ENCODE assay signal across 12 cellular contexts in the genomic region with DNA sequence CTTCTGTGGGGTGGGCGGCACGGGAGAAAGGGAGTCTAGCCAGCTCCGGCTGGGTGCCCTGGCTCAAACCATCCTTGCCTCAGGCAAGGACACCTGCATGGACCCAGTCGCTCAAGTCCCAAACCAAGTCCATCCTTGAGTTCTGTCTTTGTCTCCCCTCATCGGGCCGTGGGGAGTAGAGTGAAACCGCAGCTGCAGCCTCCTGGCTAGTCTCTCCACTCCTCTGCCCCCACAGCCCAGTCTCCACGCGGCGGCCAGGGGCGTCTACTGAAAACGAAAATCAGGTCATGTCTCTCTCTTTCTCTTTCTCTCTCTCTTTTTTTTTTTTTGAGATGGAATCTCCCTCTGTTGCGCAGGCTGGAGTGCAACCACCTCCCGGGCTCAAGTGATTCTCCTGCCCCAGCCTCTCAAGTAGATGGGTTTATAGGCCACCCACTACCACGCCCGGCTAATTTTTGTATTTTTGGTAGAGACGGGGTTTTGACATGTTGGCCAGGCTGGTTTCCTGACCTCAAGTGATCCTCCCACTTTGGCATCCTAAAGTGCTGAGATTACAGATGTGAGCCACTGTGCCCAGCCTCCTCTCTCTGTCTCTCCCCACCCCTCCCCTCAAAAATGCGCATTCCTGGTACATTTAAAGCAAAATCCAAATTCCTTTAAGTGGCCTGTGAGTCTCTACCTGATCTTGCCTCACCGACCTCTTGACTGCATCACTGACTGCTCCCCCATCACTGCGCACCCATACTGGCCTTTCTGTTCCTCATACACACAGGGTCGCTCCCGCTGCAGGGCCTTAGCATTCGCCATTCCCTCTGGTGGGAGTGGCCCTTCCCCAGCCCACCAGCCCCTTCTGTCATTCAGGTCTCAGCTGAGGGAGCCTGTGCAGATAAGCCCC. TPM values are rescaled to one million over a fixed set of nuclear protein-coding genes. Genes with fewer than 3 reads are reported as not detected.
DNase-seq lines count a peak whose midpoint lies in the region; ATAC-seq, FAIRE-seq and TF ChIP-seq lines count a peak whose summit lies in the region.
"Had no signal": no experiment of that assay in that cellular context is flagged by ENCODE, and none has a peak within 500 bp of the region (broad histone marks: within the 10 kb centered on the region; RNA-seq: fewer than 3 reads in every experiment).

No MANE protein-coding gene starts in this region.

- H3K4me3 ChIP-seq in astrocyte (ENCODE audit: insufficient read depth, low read depth, low read length), result no peak overlapping the region
- H3K4me3 ChIP-seq: pancreas, thoracic aorta had no signal

- DNase-seq in activated T-cell treated with anti-CD3 and anti-CD28 coated beads, Interleukin-2, amount 50 U/mL, for 24 hours, result no peak
- no peak for DNase-seq in activated T-cell treated with anti-CD3 and anti-CD28 coated beads, Interleukin-2, amount 50 U/mL, for 48 hours
- DNase-seq in astrocyte (ENCODE audit: low read depth) (no peak), HuH-7.5 (ENCODE audit: low spot score) (no peak), HK-2 (ENCODE audit: unreplicated experiment) (no peak)
- DNase-seq: pancreas had no signal

- H3K27me3 Mint-ChIP-seq in activated T-cell treated with anti-CD3 and anti-CD28 coated beads, Interleukin-2, amount 50 U/mL, for 24 hours, result no peaks in the 10 kb centered on the region
- peaks cover 7% of the 10 kb centered on the region for H3K27me3 Mint-ChIP-seq in astrocyte (ENCODE audit: low read depth, unreplicated experiment)
- H3K27me3 Mint-ChIP-seq in stimulated activated naive CD8-positive, alpha-beta T cell treated with anti-CD3 and anti-CD28 coated beads, Interleukin-15, Interleukin-2, amounts not matched to agents 100 ng/mL and 50 ng/mL, for 24 hours, result no peaks in the 10 kb centered on the region

- no peak overlapping the region for H3K9ac ChIP-seq in astrocyte (ENCODE audit: low read length)

- H3K36me3 ChIP-seq in astrocyte (ENCODE audit: insufficient read depth, low read length), result no peaks in the 10 kb centered on the region
- H3K36me3 ChIP-seq: pancreas, thoracic aorta had no signal

- peaks cover 56% of the 10 kb centered on the region for H3K4me1 Mint-ChIP-seq in activated T-cell treated with anti-CD3 and anti-CD28 coated beads, Interleukin-2, amount 50 U/mL, for 24 hours (ENCODE audit: low read depth)
- peaks cover 30% of the 10 kb centered on the region for H3K4me1 Mint-ChIP-seq in astrocyte (ENCODE audit: low read depth, unreplicated experiment)
- peaks cover 59% of the 10 kb centered on the region for H3K4me1 Mint-ChIP-seq in stimulated activated naive CD8-positive, alpha-beta T cell treated with anti-CD3 and anti-CD28 coated beads, Interleukin-15, Interleukin-2, amounts not matched to agents 100 ng/mL and 50 ng/mL, for 24 hours (ENCODE audit: low read depth)

- H3K9me3 ChIP-seq in astrocyte (ENCODE audit: insufficient read depth, low read depth, low read length), result no peaks in the 10 kb centered on the region
- H3K9me3 ChIP-seq: pancreas, thoracic aorta had no signal

- no peaks in the 10 kb centered on the region for H4K20me1 ChIP-seq in astrocyte (ENCODE audit: insufficient read depth, low read length)

- peak overlapping the region; percentile 90 for H3K4me2 ChIP-seq in astrocyte (ENCODE audit: low read length)

- TF ChIP-seq CTCF in astrocyte (IDR thresholded peaks at IDR 0.05; ENCODE audit: insufficient read depth, low read depth, low read length), result no peak

- peak overlapping the region; percentile 65 for H3K27ac Mint-ChIP-seq in activated T-cell treated with anti-CD3 and anti-CD28 coated beads, Interleukin-2, amount 50 U/mL, for 24 hours
- peak overlapping the region; percentile 70 for H3K27ac Mint-ChIP-seq in astrocyte (ENCODE audit: unreplicated experiment)
- peak overlapping the region; percentile 75 for H3K27ac Mint-ChIP-seq in stimulated activated naive CD8-positive, alpha-beta T cell treated with anti-CD3 and anti-CD28 coated beads, Interleukin-15, Interleukin-2, amounts not matched to agents 100 ng/mL and 50 ng/mL, for 24 hours

- H3K36me3 Mint-ChIP-seq in activated T-cell treated with anti-CD3 and anti-CD28 coated beads, Interleukin-2, amount 50 U/mL, for 24 hours (ENCODE audit: low read depth), result no peaks in the 10 kb centered on the region
- peaks cover 3% of the 10 kb centered on the region for H3K36me3 Mint-ChIP-seq in astrocyte (ENCODE audit: low read depth, unreplicated experiment)
- no peaks in the 10 kb centered on the region for H3K36me3 Mint-ChIP-seq in stimulated activated naive CD8-positive, alpha-beta T cell treated with anti-CD3 and anti-CD28 coated beads, Interleukin-15, Interleukin-2, amounts not matched to agents 100 ng/mL and 50 ng/mL, for 24 hours (ENCODE audit: low read depth)

- H3K27me3 ChIP-seq in astrocyte (ENCODE audit: insufficient read depth, low read length), result no peaks in the 10 kb centered on the region
- H3K27me3 ChIP-seq: pancreas had no signal

- H2AFZ ChIP-seq in astrocyte (ENCODE audit: low read depth, low read length), result no peak overlapping the region

- H3K79me2 ChIP-seq in astrocyte (ENCODE audit: insufficient read depth, low read length), result no peaks in the 10 kb centered on the region

- peaks cover 25% of the 10 kb centered on the region for H3K4me1 ChIP-seq in astrocyte (ENCODE audit: insufficient read depth, low read length)
- H3K4me1 ChIP-seq: pancreas had no signal

- H3K27ac ChIP-seq in astrocyte (ENCODE audit: low read depth, low read length), result no peak overlapping the region
- H3K27ac ChIP-seq: pancreas, thoracic aorta had no signal

- no peak for FAIRE-seq in astrocyte (lab: Jason Lieb, UNC)
- FAIRE-seq: endometrium, pancreas had no signal

- peak; percentile 41 for ATAC-seq in HG02870 (IDR thresholded peaks at IDR 0.05; ENCODE audit: unreplicated experiment)
- no peak for ATAC-seq in GM19328 (IDR thresholded peaks at IDR 0.05; ENCODE audit: unreplicated experiment)

- no peaks in the 10 kb centered on the region for H3K9me3 Mint-ChIP-seq in activated T-cell treated with anti-CD3 and anti-CD28 coated beads, Interleukin-2, amount 50 U/mL, for 24 hours
- peaks cover 2% of the 10 kb centered on the region for H3K9me3 Mint-ChIP-seq in astrocyte (ENCODE audit: unreplicated experiment)
- H3K9me3 Mint-ChIP-seq in stimulated activated naive CD8-positive, alpha-beta T cell treated with anti-CD3 and anti-CD28 coated beads, Interleukin-15, Interleukin-2, amounts not matched to agents 100 ng/mL and 50 ng/mL, for 24 hours, result no peaks in the 10 kb centered on the region

- no peak overlapping the region for H3K4me3 Mint-ChIP-seq in activated T-cell treated with anti-CD3 and anti-CD28 coated beads, Interleukin-2, amount 50 U/mL, for 24 hours
- peak overlapping the region; percentile 66 for H3K4me3 Mint-ChIP-seq in astrocyte (ENCODE audit: unreplicated experiment)
- H3K4me3 Mint-ChIP-seq in stimulated activated naive CD8-positive, alpha-beta T cell treated with anti-CD3 and anti-CD28 coated beads, Interleukin-15, Interleukin-2, amounts not matched to agents 100 ng/mL and 50 ng/mL, for 24 hours, result peak overlapping the region; percentile 55

RNA-seq across cellular contexts. Expression of gene RMI2, which starts 17.7 kb away (rescaled TPM):
- total RNA-seq in astrocyte, result 6.9 and 7.8 TPM in 2 replicates

RNA-seq across cellular contexts. Expression of gene PRM1, which starts 46.4 kb away (rescaled TPM):
- total RNA-seq in astrocyte, result not detected in 2 replicates
- total RNA-seq: pancreas; T-helper 2 cell treated with Interferon-gamma antibody and Interleukin-4, amounts not matched to agents 100 ng/mL and 5 ng/mL, for 36 hours; thoracic aorta had no signal

RNA-seq across cellular contexts. Expression of gene PRM2, which starts 51.2 kb away (rescaled TPM):
- not detected in 2 replicates for total RNA-seq in astrocyte
- total RNA-seq: pancreas; T-helper 2 cell treated with Interferon-gamma antibody and Interleukin-4, amounts not matched to agents 100 ng/mL and 5 ng/mL, for 36 hours; thoracic aorta had no signal

RNA-seq across cellular contexts. Expression of gene PRM3, which starts 54.1 kb away (rescaled TPM):
- total RNA-seq in astrocyte, result not detected in 2 replicates
- total RNA-seq: pancreas; T-helper 2 cell treated with Interferon-gamma antibody and Interleukin-4, amounts not matched to agents 100 ng/mL and 5 ng/mL, for 36 hours; thoracic aorta had no signal

RNA-seq across cellular contexts. Expression of gene TNP2, which starts 58.4 kb away (rescaled TPM):
- not detected in 2 replicates for total RNA-seq in astrocyte
- total RNA-seq: pancreas; T-helper 2 cell treated with Interferon-gamma antibody and Interleukin-4, amounts not matched to agents 100 ng/mL and 5 ng/mL, for 36 hours; thoracic aorta had no signal
